10 cellular contexts compared by ENCODE assay signal in the genomic region with DNA sequence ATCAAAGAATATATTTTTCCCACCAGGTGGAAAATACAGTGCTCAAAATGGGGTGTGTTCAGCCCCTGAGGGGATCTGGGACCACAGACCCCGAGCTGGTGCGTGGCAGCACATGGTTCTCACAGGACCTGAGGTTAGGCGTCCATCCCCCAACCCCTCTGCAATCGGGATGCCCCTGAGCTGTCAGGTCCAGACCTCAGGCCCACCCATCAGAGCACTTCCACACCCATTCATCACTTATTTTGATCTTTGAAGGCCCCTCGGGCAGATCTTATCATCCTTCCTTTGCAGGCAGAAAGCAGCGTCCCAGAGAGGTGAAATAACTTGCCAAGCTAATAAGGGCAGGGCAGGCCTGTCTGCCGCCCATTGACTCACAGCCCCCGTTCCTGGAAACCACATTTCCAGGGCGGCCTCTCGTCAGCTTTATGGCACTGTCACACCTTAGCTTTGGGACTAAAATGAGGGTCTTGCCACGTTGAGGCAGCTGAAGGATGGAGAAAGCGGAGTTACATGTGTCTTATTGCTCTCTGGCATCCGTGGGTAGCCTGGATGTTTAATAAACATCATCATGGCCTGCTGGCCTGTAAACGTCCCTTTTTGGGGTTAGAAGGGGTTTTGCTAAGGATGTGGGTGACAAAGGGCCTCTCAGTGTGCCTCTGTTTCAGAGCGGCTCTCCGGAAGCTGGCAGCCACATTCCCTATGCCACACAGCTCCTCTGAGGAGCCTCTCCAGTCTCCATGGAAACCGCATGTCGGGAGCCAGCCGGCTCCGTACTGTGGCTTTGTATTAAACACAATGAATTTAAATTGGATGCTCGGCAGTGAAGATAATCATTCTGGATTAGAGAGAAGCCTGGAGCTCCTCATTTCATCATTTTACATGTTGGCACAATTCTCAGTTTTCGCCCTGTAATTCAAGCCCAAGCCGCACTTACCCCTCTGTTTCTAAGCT. TPM values are rescaled to one million over a fixed set of nuclear protein-coding genes. Genes with fewer than 3 reads are reported as not detected.
DNase-seq lines count a peak whose midpoint lies in the region; ATAC-seq lines count a peak whose summit lies in the region.
"Had no signal": no experiment of that assay in that cellular context is flagged by ENCODE, and none has a peak within 500 bp of the region (broad histone marks: within the 10 kb centered on the region; RNA-seq: fewer than 3 reads in every experiment).

No MANE protein-coding gene starts in this region.

- H3K36me3 Mint-ChIP-seq in activated T-cell treated with anti-CD3 and anti-CD28 coated beads, Interleukin-2, amount 50 U/mL, for 72 hours (ENCODE audit: insufficient read depth in 2 of 2) = no peaks in the 10 kb centered on the region

- H3K4me3 Mint-ChIP-seq in activated T-cell treated with anti-CD3 and anti-CD28 coated beads, Interleukin-2, amount 50 U/mL, for 72 hours = no peak overlapping the region

- peak overlapping the region; percentile 64 for H3K27ac ChIP-seq in caudate nucleus (ENCODE audit: low read depth, low read length)

- peaks cover 16% of the 10 kb centered on the region for H3K27me3 Mint-ChIP-seq in activated T-cell treated with anti-CD3 and anti-CD28 coated beads, Interleukin-2, amount 50 U/mL, for 72 hours (ENCODE audit: low read depth)

- DNase-seq in Ammon's horn (ENCODE audit: low spot score) (peak; percentile 95), NCI-H1930 (lab: John Stamatoyannopoulos, UW) (peak; percentile 31 to 50), caudate nucleus (lab: John Stamatoyannopoulos, UW) (peak in 49 of 61 donors; percentile 31 to 91 (median 64)), medulla oblongata (ENCODE audit: extremely low spot score) (peak; percentile 93), Kasumi-1 (lab: John Stamatoyannopoulos, UW) (no peak), Right ventricle myocardium superior (no peak)
- no peak for DNase-seq in activated T-cell treated with anti-CD3 and anti-CD28 coated beads, Interleukin-2, amount 50 U/mL, for 72 hours
- DNase-seq: ACHN had no signal

- intact Hi-C loops in Right ventricle myocardium superior (cut with DNase I) = no loop called here

- no peak for ATAC-seq in Right ventricle myocardium superior (ENCODE audit: poor library complexity)
- no peak for ATAC-seq in HG03196 (IDR thresholded peaks at IDR 0.05; ENCODE audit: unreplicated experiment)
- no peak for ATAC-seq in activated T-cell treated with anti-CD3 and anti-CD28 coated beads, Interleukin-2, amount 50 U/mL, for 72 hours (replicated peaks in 1 of 2)
- ATAC-seq: activated CD4-positive, CD25-positive, alpha-beta regulatory T cell treated with anti-CD3 and anti-CD28 coated beads, Interleukin-2, amount 50 U/mL, for 24 hours had no signal

- no peaks in the 10 kb centered on the region for H3K4me1 Mint-ChIP-seq in activated T-cell treated with anti-CD3 and anti-CD28 coated beads, Interleukin-2, amount 50 U/mL, for 72 hours (ENCODE audit: low read depth)

- no peak overlapping the region for H3K27ac Mint-ChIP-seq in activated T-cell treated with anti-CD3 and anti-CD28 coated beads, Interleukin-2, amount 50 U/mL, for 72 hours

- H3K9me3 Mint-ChIP-seq in activated T-cell treated with anti-CD3 and anti-CD28 coated beads, Interleukin-2, amount 50 U/mL, for 72 hours = no peaks in the 10 kb centered on the region

RNA-seq across cellular contexts. Expression of a gene that starts 58.3 kb away (rescaled TPM):
- total RNA-seq in Right ventricle myocardium superior = 57.9 TPM
- 1 to 10 TPM; 4.8 to 5.3 TPM for total RNA-seq in activated T-cell treated with anti-CD3 and anti-CD28 coated beads, Interleukin-2, amount 50 U/mL, for 72 hours

Comparison
In these comparisons a context has a peak if more than half of its experiments do, and no peak if none do; other contexts are left out.
1. DNase-seq: peak in Ammon's horn (single experiment), NCI-H1930 (2 of 2), caudate nucleus (49 of 61) and medulla oblongata (single experiment); none in Kasumi-1 (0 of 2), Right ventricle myocardium superior (single experiment) and activated T-cell treated with anti-CD3 and anti-CD28 coated beads, Interleukin-2, amount 50 U/mL, for 72 hours (0 of 2).